ENCODE assay signal across 34 cellular contexts in genomic region chr9:7246181-7246580, GRCh38.
"Had no signal": no experiment of that assay in that cellular context is flagged by ENCODE, and none has a peak within 500 bp of the region (broad histone marks: within the 10 kb centered on the region; RNA-seq: fewer than 3 reads in every experiment).

No MANE protein-coding gene starts in this region.

- H3K36me3 ChIP-seq: ascending aorta, breast epithelium, cardiac muscle cell, colonic mucosa, gastrocnemius medialis, heart left ventricle had no signal

- ATAC-seq: activated CD4-positive, alpha-beta T cell treated with anti-CD3 and anti-CD28 coated beads for 36 hours; activated CD8-positive, alpha-beta memory T cell treated with anti-CD3 and anti-CD28 coated beads, Interleukin-2, amount 10 ng/mL, durations not matched to agents 7 days and 5 days; activated CD8-positive, alpha-beta T cell treated with anti-CD3 and anti-CD28 coated beads, Interleukin-2, amount 10 ng/mL, durations not matched to agents 7 days and 5 days; gastrocnemius medialis; heart left ventricle; T-helper 17 cell had no signal

- H3K4me3 Mint-ChIP-seq: activated CD4-positive, alpha-beta memory T cell treated with anti-CD3 and anti-CD28 coated beads for 36 hours; activated CD4-positive, alpha-beta T cell treated with anti-CD3 and anti-CD28 coated beads for 36 hours; activated CD4-positive, alpha-beta T cell treated with anti-CD3 and anti-CD28 coated beads, Interleukin-2, amount 10 ng/mL, durations not matched to agents 24 days and 14 days; activated CD8-positive, alpha-beta memory T cell treated with anti-CD3 and anti-CD28 coated beads, Interleukin-2, amount 10 ng/mL, durations not matched to agents 7 days and 5 days; activated CD8-positive, alpha-beta T cell treated with anti-CD3 and anti-CD28 coated beads, Interleukin-2, amount 10 ng/mL, durations not matched to agents 7 days and 5 days; activated naive CD4-positive, alpha-beta T cell treated with anti-CD3 and anti-CD28 coated beads, Interleukin-2, amount 10 ng/mL, durations not matched to agents 7 days and 5 days; activated naive CD8-positive, alpha-beta T cell treated with anti-CD3 and anti-CD28 coated beads, Interleukin-2, amount 10 ng/mL, durations not matched to agents 7 days and 5 days; activated T-cell treated with anti-CD3 and anti-CD28 coated beads, Interleukin-2, amount 50 U/mL, for 72 hours; brain; T-helper 17 cell; T-helper 2 cell treated with Interferon-gamma antibody and Interleukin-4, amounts not matched to agents 5 μg/mL and 100 μg/mL, for 36 hours had no signal

- H3K27ac ChIP-seq: ascending aorta, breast epithelium, cardiac muscle cell, colonic mucosa, epithelial cell of prostate, foreskin keratinocyte, gastrocnemius medialis, heart left ventricle had no signal

- H3K36me3 Mint-ChIP-seq: activated CD4-positive, alpha-beta memory T cell treated with anti-CD3 and anti-CD28 coated beads for 36 hours; activated CD8-positive, alpha-beta memory T cell treated with anti-CD3 and anti-CD28 coated beads, Interleukin-2, amount 10 ng/mL, durations not matched to agents 7 days and 5 days; activated naive CD4-positive, alpha-beta T cell treated with anti-CD3 and anti-CD28 coated beads, Interleukin-2, amount 10 ng/mL, durations not matched to agents 7 days and 5 days; activated naive CD4-positive, alpha-beta T cell treated with anti-CD3 and anti-CD28 coated beads, Interleukin-2, amount 50 U/mL, for 72 hours; activated naive CD8-positive, alpha-beta T cell treated with anti-CD3 and anti-CD28 coated beads, Interleukin-2, amount 10 ng/mL, durations not matched to agents 7 days and 5 days; brain had no signal

- H3K4me3 ChIP-seq: ascending aorta, breast epithelium, cardiac muscle cell, colonic mucosa, gastrocnemius medialis, heart left ventricle had no signal

- H3K27ac Mint-ChIP-seq: activated CD4-positive, alpha-beta memory T cell treated with anti-CD3 and anti-CD28 coated beads for 36 hours; activated CD4-positive, alpha-beta T cell treated with anti-CD3 and anti-CD28 coated beads for 36 hours; activated CD4-positive, alpha-beta T cell treated with anti-CD3 and anti-CD28 coated beads, Interleukin-2, amount 10 ng/mL, durations not matched to agents 24 days and 14 days; activated CD8-positive, alpha-beta memory T cell treated with anti-CD3 and anti-CD28 coated beads, Interleukin-2, amount 10 ng/mL, durations not matched to agents 7 days and 5 days; activated CD8-positive, alpha-beta T cell treated with anti-CD3 and anti-CD28 coated beads, Interleukin-2, amount 10 ng/mL, durations not matched to agents 7 days and 5 days; activated naive CD4-positive, alpha-beta T cell treated with anti-CD3 and anti-CD28 coated beads, Interleukin-2, amount 10 ng/mL, durations not matched to agents 7 days and 5 days; activated naive CD4-positive, alpha-beta T cell treated with anti-CD3 and anti-CD28 coated beads, Interleukin-2, amount 50 U/mL, for 72 hours; activated naive CD8-positive, alpha-beta T cell treated with anti-CD3 and anti-CD28 coated beads, Interleukin-2, amount 10 ng/mL, durations not matched to agents 7 days and 5 days; activated T-cell treated with anti-CD3 and anti-CD28 coated beads, Interleukin-2, amount 50 U/mL, for 72 hours; brain; T-helper 17 cell; T-helper 2 cell treated with Interferon-gamma antibody and Interleukin-4, amounts not matched to agents 5 μg/mL and 100 μg/mL, for 36 hours had no signal

- H3K9me3 ChIP-seq: ascending aorta, breast epithelium, colonic mucosa, gastrocnemius medialis, heart left ventricle had no signal

- H3K9me3 Mint-ChIP-seq: activated CD4-positive, alpha-beta memory T cell treated with anti-CD3 and anti-CD28 coated beads for 36 hours; activated CD4-positive, alpha-beta T cell treated with anti-CD3 and anti-CD28 coated beads, Interleukin-2, amount 10 ng/mL, durations not matched to agents 24 days and 14 days; activated naive CD4-positive, alpha-beta T cell treated with anti-CD3 and anti-CD28 coated beads, Interleukin-2, amount 10 ng/mL, durations not matched to agents 7 days and 5 days; activated naive CD4-positive, alpha-beta T cell treated with anti-CD3 and anti-CD28 coated beads, Interleukin-2, amount 50 U/mL, for 72 hours; activated naive CD8-positive, alpha-beta T cell treated with anti-CD3 and anti-CD28 coated beads, Interleukin-2, amount 10 ng/mL, durations not matched to agents 7 days and 5 days; activated T-cell treated with anti-CD3 and anti-CD28 coated beads, Interleukin-2, amount 50 U/mL, for 72 hours; T-helper 2 cell treated with Interferon-gamma antibody and Interleukin-4, amounts not matched to agents 5 μg/mL and 100 μg/mL, for 36 hours had no signal

- H3K4me1 ChIP-seq: ascending aorta, breast epithelium, foreskin keratinocyte, gastrocnemius medialis, heart left ventricle had no signal

- DNase-seq: activated CD4-positive, alpha-beta memory T cell treated with anti-CD3 and anti-CD28 coated beads for 36 hours; activated CD4-positive, alpha-beta T cell treated with anti-CD3 and anti-CD28 coated beads for 36 hours; activated CD4-positive, alpha-beta T cell treated with anti-CD3 and anti-CD28 coated beads, Interleukin-2, amount 10 ng/mL, durations not matched to agents 24 days and 14 days; activated CD4-positive, CD25-positive, alpha-beta regulatory T cell; activated CD4-positive, CD25-positive, alpha-beta regulatory T cell treated with anti-CD3 and anti-CD28 coated beads, Interleukin-2, amount 50 U/mL, for 72 hours; activated CD8-positive, alpha-beta memory T cell treated with anti-CD3 and anti-CD28 coated beads, Interleukin-2, amount 10 ng/mL, durations not matched to agents 7 days and 5 days; activated CD8-positive, alpha-beta memory T cell treated with anti-CD3 and anti-CD28 coated beads, Interleukin-2, amount 50 U/mL, for 4 hours; activated CD8-positive, alpha-beta T cell treated with anti-CD3 and anti-CD28 coated beads, Interleukin-2, amount 10 ng/mL, durations not matched to agents 7 days and 5 days; activated gamma-delta T cell; activated naive CD4-positive, alpha-beta T cell; activated naive CD4-positive, alpha-beta T cell treated with anti-CD3 and anti-CD28 coated beads, Interleukin-2, amount 10 ng/mL, durations not matched to agents 7 days and 5 days; activated naive CD8-positive, alpha-beta T cell treated with anti-CD3 and anti-CD28 coated beads, Interleukin-2, amount 10 ng/mL, durations not matched to agents 7 days and 5 days; activated T-cell treated with anti-CD3 and anti-CD28 coated beads, Interleukin-2, amount 50 U/mL, for 1 hour; activated T-cell treated with anti-CD3 and anti-CD28 coated beads, Interleukin-2, amount 50 U/mL, for 72 hours; central memory CD4-positive, alpha-beta T cell; cerebellar nuclear complex; colonic mucosa; effector CD8-positive, alpha-beta T cell; gastrocnemius medialis; glutamatergic neuron; heart left ventricle; T-helper 1 cell; T-helper 17 cell; T1000 had no signal

- FAIRE-seq: endometrium, endothelial cell of umbilical vein had no signal

- H3K27me3 ChIP-seq: ascending aorta, breast epithelium, cardiac muscle cell, colonic mucosa, gastrocnemius medialis, heart left ventricle had no signal

- H3K27me3 Mint-ChIP-seq: activated CD4-positive, alpha-beta memory T cell treated with anti-CD3 and anti-CD28 coated beads for 36 hours; activated CD4-positive, alpha-beta T cell treated with anti-CD3 and anti-CD28 coated beads for 36 hours; brain had no signal

- H3K4me1 Mint-ChIP-seq: activated CD4-positive, alpha-beta T cell treated with anti-CD3 and anti-CD28 coated beads for 36 hours; activated CD4-positive, alpha-beta T cell treated with anti-CD3 and anti-CD28 coated beads, Interleukin-2, amount 10 ng/mL, durations not matched to agents 24 days and 14 days; activated CD8-positive, alpha-beta memory T cell treated with anti-CD3 and anti-CD28 coated beads, Interleukin-2, amount 10 ng/mL, durations not matched to agents 7 days and 5 days; activated naive CD4-positive, alpha-beta T cell treated with anti-CD3 and anti-CD28 coated beads, Interleukin-2, amount 10 ng/mL, durations not matched to agents 7 days and 5 days; brain had no signal
